10 cellular contexts compared by ENCODE assay signal in the genomic region with DNA sequence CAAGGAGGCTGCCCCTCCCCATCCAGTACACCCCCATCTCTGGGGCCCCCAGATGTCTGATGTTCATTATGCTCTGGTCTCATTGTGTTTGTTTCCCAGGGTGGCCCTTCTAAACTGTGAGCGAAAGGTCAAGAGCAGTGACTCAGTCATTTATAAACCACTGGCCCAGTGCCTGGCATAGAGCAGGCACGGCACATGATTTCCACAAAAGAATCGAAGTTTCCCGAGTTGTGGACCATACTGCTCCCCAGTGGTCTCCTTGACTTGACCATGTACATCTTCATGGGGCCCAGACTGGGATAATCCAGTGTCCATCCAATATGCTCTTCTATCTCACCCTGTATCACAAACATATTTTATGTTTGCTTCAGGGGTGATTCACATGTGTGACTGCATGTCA.
DNase-seq lines count a peak whose midpoint lies in the region; ATAC-seq and TF ChIP-seq lines count a peak whose summit lies in the region.
"Had no signal": no experiment of that assay in that cellular context is flagged by ENCODE, and none has a peak within 500 bp of the region (broad histone marks: within the 10 kb centered on the region; RNA-seq: fewer than 3 reads in every experiment).

No MANE protein-coding gene starts in this region.

- H3K27me3 Mint-ChIP-seq in glutamatergic neuron (ENCODE audit: unreplicated experiment), result peaks cover 2% of the 10 kb centered on the region

- TF ChIP-seq CTCF in astrocyte of the cerebellum (IDR thresholded peaks at IDR 0.05; ENCODE audit: low read depth, low read length, missing control alignments) (peak; percentile 7), glutamatergic neuron (IDR thresholded peaks at IDR 0.05; ENCODE audit: partially characterized antibody, unreplicated experiment) (no peak)

- in situ Hi-C loops in astrocyte of the cerebellum (cut with HindIII; ENCODE audit: low sequenced_read_pairs), result no loop called here

- no peak overlapping the region for H3K4me3 ChIP-seq in astrocyte of the cerebellum (ENCODE audit: low read depth, low read length)

- no peak overlapping the region for H3K27ac Mint-ChIP-seq in glutamatergic neuron (ENCODE audit: unreplicated experiment)

- peaks cover 1% of the 10 kb centered on the region for H3K4me1 Mint-ChIP-seq in glutamatergic neuron (ENCODE audit: low read depth, unreplicated experiment)

- peaks cover 5% of the 10 kb centered on the region for H3K36me3 Mint-ChIP-seq in glutamatergic neuron (ENCODE audit: unreplicated experiment)

- no peak overlapping the region for H3K4me3 Mint-ChIP-seq in glutamatergic neuron (ENCODE audit: unreplicated experiment)
- H3K4me3 Mint-ChIP-seq: T-helper 1 cell treated with Interleukin-12 subunit alpha and Interleukin-12 subunit beta and Interleukin-4 antibody, amounts not matched to agents 30 μg/mL and 1 μg/mL, for 36 hours had no signal

- H3K9me3 Mint-ChIP-seq in glutamatergic neuron (ENCODE audit: unreplicated experiment), result peaks cover 3% of the 10 kb centered on the region
- H3K9me3 Mint-ChIP-seq: T-helper 1 cell treated with Interleukin-12 subunit alpha and Interleukin-12 subunit beta and Interleukin-4 antibody, amounts not matched to agents 30 μg/mL and 1 μg/mL, for 36 hours had no signal

- peak; percentile 31 for DNase-seq in AG08396 (ENCODE audit: low spot score)
- peak; percentile 27 for DNase-seq in HS-27A (ENCODE audit: low read depth)
- DNase-seq in astrocyte of the cerebellum (ENCODE audit: low read depth), result no peak
- peak; percentile 38 for DNase-seq in iris pigment epithelial cell (ENCODE audit: low read depth)
- DNase-seq in activated T-cell treated with anti-CD3 and anti-CD28 coated beads, Interleukin-2, amount 50 U/mL, for 48 hours, result no peak
- no peak for DNase-seq in DMS153 (lab: John Stamatoyannopoulos, UW)
- no peak for DNase-seq in glutamatergic neuron
- DNase-seq: NCI-H187 treated with DMSO at 0.1 percent for 48 hours had no signal

- no peak for ATAC-seq in GM21576 (IDR thresholded peaks at IDR 0.05; ENCODE audit: unreplicated experiment)

Comparison
In these comparisons a context has a peak if more than half of its experiments do, and no peak if none do; other contexts are left out.
1. DNase-seq: peak in AG08396 (single experiment), HS-27A (single experiment) and iris pigment epithelial cell (single experiment); none in astrocyte of the cerebellum (single experiment), activated T-cell treated with anti-CD3 and anti-CD28 coated beads, Interleukin-2, amount 50 U/mL, for 48 hours (0 of 2), DMS153 (single experiment) and glutamatergic neuron (single experiment).